1 cellular context compared by ENCODE assay signal in the genomic region with DNA sequence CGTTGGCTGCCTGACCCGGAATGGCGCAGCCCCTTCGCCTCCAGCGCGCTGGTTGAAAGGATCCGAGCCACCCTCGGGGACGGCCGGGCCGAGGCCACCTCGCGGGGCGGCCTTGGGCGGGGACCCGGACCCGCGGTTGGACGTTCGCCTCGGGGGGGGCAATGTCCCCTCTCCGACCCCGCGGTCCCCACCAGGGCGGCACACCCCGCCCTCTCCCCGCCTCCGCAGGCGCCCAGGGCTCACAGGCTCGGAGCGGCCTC.
TF ChIP-seq lines count a peak whose summit lies in the region.

No MANE protein-coding gene starts in this region.

TF ChIP-seq in SK-N-SH, 30 proteins besides CTCF, POLR2A, EP300 and RAD21:
- TF ChIP-seq, protein P1, sequence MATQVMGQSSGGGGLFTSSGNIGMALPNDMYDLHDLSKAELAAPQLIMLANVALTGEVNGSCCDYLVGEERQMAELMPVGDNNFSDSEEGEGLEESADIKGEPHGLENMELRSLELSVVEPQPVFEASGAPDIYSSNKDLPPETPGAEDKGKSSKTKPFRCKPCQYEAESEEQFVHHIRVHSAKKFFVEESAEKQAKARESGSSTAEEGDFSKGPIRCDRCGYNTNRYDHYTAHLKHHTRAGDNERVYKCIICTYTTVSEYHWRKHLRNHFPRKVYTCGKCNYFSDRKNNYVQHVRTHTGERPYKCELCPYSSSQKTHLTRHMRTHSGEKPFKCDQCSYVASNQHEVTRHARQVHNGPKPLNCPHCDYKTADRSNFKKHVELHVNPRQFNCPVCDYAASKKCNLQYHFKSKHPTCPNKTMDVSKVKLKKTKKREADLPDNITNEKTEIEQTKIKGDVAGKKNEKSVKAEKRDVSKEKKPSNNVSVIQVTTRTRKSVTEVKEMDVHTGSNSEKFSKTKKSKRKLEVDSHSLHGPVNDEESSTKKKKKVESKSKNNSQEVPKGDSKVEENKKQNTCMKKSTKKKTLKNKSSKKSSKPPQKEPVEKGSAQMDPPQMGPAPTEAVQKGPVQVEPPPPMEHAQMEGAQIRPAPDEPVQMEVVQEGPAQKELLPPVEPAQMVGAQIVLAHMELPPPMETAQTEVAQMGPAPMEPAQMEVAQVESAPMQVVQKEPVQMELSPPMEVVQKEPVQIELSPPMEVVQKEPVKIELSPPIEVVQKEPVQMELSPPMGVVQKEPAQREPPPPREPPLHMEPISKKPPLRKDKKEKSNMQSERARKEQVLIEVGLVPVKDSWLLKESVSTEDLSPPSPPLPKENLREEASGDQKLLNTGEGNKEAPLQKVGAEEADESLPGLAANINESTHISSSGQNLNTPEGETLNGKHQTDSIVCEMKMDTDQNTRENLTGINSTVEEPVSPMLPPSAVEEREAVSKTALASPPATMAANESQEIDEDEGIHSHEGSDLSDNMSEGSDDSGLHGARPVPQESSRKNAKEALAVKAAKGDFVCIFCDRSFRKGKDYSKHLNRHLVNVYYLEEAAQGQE (IDR thresholded peaks at IDR 0.05; ENCODE audit: low read depth, low read length), result no peak
- TF ChIP-seq SIN3A (IDR thresholded peaks at IDR 0.05; ENCODE audit: borderline replicate concordance, low read depth, low read length) (no peak), FOXM1 (IDR thresholded peaks at IDR 0.05; ENCODE audit: low read depth) (no peak), NRF1 (IDR thresholded peaks at IDR 0.05; ENCODE audit: low read depth, low read length) (no peak), FOSL2 (IDR thresholded peaks at IDR 0.05; ENCODE audit: borderline replicate concordance, low read depth) (no peak), RCOR1 (IDR thresholded peaks at IDR 0.05; ENCODE audit: low read length) (no peak), CHD2 (IDR thresholded peaks at IDR 0.05; ENCODE audit: low read length, partially characterized antibody) (no peak), MEF2A (IDR thresholded peaks at IDR 0.05; ENCODE audit: borderline replicate concordance, low read depth) (no peak), RFX5 (IDR thresholded peaks at IDR 0.05; ENCODE audit: low read length) (no peak), GATA2 (CRISPR knock-in tag; IDR thresholded peaks at IDR 0.05) (no peak), YY1 (IDR thresholded peaks at IDR 0.05; ENCODE audit: low read depth) (no peak), RXRA (IDR thresholded peaks at IDR 0.05; ENCODE audit: borderline replicate concordance, low read depth) (no peak), TCF12 (IDR thresholded peaks at IDR 0.05) (no peak), GABPA (IDR thresholded peaks at IDR 0.05; ENCODE audit: low read depth) (no peak), ELF1 (IDR thresholded peaks at IDR 0.05) (no peak), TEAD4 (IDR thresholded peaks at IDR 0.05; ENCODE audit: borderline replicate concordance, insufficient read depth) (no peak)
- TF ChIP-seq, protein P2, sequence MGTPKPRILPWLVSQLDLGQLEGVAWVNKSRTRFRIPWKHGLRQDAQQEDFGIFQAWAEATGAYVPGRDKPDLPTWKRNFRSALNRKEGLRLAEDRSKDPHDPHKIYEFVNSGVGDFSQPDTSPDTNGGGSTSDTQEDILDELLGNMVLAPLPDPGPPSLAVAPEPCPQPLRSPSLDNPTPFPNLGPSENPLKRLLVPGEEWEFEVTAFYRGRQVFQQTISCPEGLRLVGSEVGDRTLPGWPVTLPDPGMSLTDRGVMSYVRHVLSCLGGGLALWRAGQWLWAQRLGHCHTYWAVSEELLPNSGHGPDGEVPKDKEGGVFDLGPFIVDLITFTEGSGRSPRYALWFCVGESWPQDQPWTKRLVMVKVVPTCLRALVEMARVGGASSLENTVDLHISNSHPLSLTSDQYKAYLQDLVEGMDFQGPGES (IDR thresholded peaks at IDR 0.05; ENCODE audit: low read depth, low read length), result no peak
- TF ChIP-seq, protein P3, sequence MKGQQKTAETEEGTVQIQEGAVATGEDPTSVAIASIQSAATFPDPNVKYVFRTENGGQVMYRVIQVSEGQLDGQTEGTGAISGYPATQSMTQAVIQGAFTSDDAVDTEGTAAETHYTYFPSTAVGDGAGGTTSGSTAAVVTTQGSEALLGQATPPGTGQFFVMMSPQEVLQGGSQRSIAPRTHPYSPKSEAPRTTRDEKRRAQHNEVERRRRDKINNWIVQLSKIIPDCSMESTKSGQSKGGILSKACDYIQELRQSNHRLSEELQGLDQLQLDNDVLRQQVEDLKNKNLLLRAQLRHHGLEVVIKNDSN (IDR thresholded peaks at IDR 0.05; ENCODE audit: borderline replicate concordance, low read depth), result no peak
- TF ChIP-seq, protein P4, sequence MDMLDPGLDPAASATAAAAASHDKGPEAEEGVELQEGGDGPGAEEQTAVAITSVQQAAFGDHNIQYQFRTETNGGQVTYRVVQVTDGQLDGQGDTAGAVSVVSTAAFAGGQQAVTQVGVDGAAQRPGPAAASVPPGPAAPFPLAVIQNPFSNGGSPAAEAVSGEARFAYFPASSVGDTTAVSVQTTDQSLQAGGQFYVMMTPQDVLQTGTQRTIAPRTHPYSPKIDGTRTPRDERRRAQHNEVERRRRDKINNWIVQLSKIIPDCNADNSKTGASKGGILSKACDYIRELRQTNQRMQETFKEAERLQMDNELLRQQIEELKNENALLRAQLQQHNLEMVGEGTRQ (IDR thresholded peaks at IDR 0.05; ENCODE audit: borderline replicate concordance, low read depth, low read length), result no peak
- TF ChIP-seq, protein P5, sequence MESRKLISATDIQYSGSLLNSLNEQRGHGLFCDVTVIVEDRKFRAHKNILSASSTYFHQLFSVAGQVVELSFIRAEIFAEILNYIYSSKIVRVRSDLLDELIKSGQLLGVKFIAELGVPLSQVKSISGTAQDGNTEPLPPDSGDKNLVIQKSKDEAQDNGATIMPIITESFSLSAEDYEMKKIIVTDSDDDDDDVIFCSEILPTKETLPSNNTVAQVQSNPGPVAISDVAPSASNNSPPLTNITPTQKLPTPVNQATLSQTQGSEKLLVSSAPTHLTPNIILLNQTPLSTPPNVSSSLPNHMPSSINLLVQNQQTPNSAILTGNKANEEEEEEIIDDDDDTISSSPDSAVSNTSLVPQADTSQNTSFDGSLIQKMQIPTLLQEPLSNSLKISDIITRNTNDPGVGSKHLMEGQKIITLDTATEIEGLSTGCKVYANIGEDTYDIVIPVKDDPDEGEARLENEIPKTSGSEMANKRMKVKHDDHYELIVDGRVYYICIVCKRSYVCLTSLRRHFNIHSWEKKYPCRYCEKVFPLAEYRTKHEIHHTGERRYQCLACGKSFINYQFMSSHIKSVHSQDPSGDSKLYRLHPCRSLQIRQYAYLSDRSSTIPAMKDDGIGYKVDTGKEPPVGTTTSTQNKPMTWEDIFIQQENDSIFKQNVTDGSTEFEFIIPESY (IDR thresholded peaks at IDR 0.05; ENCODE audit: borderline replicate concordance, low read depth), result no peak
